ENCODE assay signal across 8 cellular contexts in genomic region chr17:42386784-42387183, GRCh38. TPM values are rescaled to one million over a fixed set of nuclear protein-coding genes. Genes with fewer than 3 reads are reported as not detected.
DNase-seq lines count a peak whose midpoint lies in the region; ATAC-seq and TF ChIP-seq lines count a peak whose summit lies in the region.

No MANE protein-coding gene starts in this region.

- no peaks in the 10 kb centered on the region for H3K9me3 ChIP-seq in gastrocnemius medialis

- H3K27me3 ChIP-seq in gastrocnemius medialis = no peaks in the 10 kb centered on the region

- no peaks in the 10 kb centered on the region for H3K36me3 ChIP-seq in gastrocnemius medialis

- H3K4me3 ChIP-seq in GM12864 (ENCODE audit: low read depth, low read length) (peak overlapping the region; percentile 98), WI38 (ENCODE audit: low read depth, low read length) (peak overlapping the region; percentile 96), fibroblast of the aortic adventitia (ENCODE audit: low read depth, low read length) (peak overlapping the region; percentile 93), gastrocnemius medialis (peak overlapping the region; percentile 93 to 98 (median 96))

- H3K27ac ChIP-seq in gastrocnemius medialis = peak overlapping the region; percentile 98 to 99 (median 99)

- no peak for TF ChIP-seq CTCF in GM12864 (IDR thresholded peaks at IDR 0.05; ENCODE audit: low read depth, low read length, missing control alignments)
- TF ChIP-seq CTCF in WI38 (IDR thresholded peaks at IDR 0.05; ENCODE audit: low read depth, low read length) = no peak
- no peak for TF ChIP-seq CTCF in fibroblast of the aortic adventitia (IDR thresholded peaks at IDR 0.05; ENCODE audit: insufficient read depth, low read length)
- no peak for TF ChIP-seq CTCF in gastrocnemius medialis (IDR thresholded peaks at IDR 0.05 in 4 of 5, conservative IDR thresholded peaks at IDR 0.05 in 1 of 5)

- intact Hi-C loops in gastrocnemius medialis (cut with DNase I; ENCODE audit: low total_unique reads) (no loop called here), head of caudate nucleus (cut with DNase I) (loop anchor here (5.0 kb wide), 1 partner anchor 59 kb away; no protein-coding TSS in a partner anchor)

- ATAC-seq in gastrocnemius medialis = no peak

- H3K4me1 ChIP-seq in gastrocnemius medialis = peaks cover 32 to 49% of the 10 kb centered on the region in 2 donors

- in situ Hi-C loops in gastrocnemius medialis (cut with MboI; ENCODE audit: low sequenced_read_pairs in 4 of 4) = no loop called here

- TF ChIP-seq POLR2A in gastrocnemius medialis (IDR thresholded peaks at IDR 0.05) = no peak

- DNase-seq in GM12864 (ENCODE audit: low read depth) (no peak), fibroblast of the aortic adventitia (ENCODE audit: low read depth) (peak; percentile 42), gastrocnemius medialis (no peak), NCI-H82 treated with DMSO at 0.1 percent for 48 hours (lab: John Stamatoyannopoulos, UW; ENCODE audit: unreplicated experiment) (no peak), NCI-H1417 (lab: John Stamatoyannopoulos, UW) (no peak), head of caudate nucleus (no peak)
- DNase-seq in stimulated activated naive CD4-positive, alpha-beta T cell treated with Interleukin-2 at 50 U/mL for 16 hours (lab: John Stamatoyannopoulos, UW) = no peak

RNA-seq across cellular contexts. Expression of gene STAT3, which starts 1.5 kb away (rescaled TPM):
- total RNA-seq in fibroblast of the aortic adventitia (ENCODE audit: low replicate concordance) = 103 and 137 TPM in 2 replicates
- total RNA-seq in gastrocnemius medialis = 100 to 1,000 TPM in 3 of 4 donors, 10 to 100 TPM in 1; 88.4 to 203 (median 130) TPM

RNA-seq across cellular contexts. Expression of gene CAVIN1, which starts 36.3 kb away (rescaled TPM):
- total RNA-seq in fibroblast of the aortic adventitia (ENCODE audit: low replicate concordance) = 639 and 721 TPM in 2 replicates
- 100 to 1,000 TPM in 3 of 4 donors, 10 to 100 TPM in 1; 64.9 to 137 (median 125) TPM for total RNA-seq in gastrocnemius medialis
